In the genomic region with DNA sequence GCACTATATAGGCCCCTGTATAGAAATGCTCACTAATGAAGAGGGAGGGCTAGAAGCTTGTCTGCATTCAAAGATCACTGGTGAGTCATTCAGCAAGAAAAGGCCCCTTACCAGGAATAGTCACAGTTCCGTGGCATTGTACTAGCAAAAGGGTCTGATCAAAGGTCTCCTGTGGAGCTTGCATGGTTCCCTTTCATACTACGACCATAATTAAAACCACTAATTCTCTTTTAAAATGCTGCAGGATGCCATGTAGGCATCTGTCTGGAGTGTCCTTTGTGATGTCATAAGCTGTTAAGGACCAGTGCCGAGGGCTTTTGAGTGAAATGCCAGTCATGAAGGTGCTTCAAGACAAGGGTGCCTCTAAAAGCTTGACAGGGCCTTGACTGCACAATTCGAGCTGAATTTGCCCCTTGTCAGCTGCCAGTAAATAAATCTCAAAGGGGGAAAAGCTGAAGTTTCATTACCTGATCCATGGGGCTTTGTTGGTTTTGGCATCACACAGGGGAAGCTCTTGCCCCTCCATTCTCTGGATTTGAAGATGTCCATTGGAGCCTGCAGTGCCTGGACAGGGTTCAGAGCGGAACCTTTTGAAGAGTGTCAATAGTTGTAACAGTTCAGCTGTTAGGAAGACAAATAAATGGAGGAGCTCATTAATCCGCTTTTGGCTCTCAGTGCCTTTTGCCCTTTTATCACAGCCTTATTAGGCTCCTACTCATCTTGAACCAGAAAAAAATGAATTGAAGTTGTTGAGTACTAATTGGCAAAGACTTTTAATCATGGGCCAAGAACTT, we compare ENCODE assay signal across 16 cellular contexts.
DNase-seq lines count a peak whose midpoint lies in the region; ATAC-seq and TF ChIP-seq lines count a peak whose summit lies in the region.
"Had no signal": no experiment of that assay in that cellular context is flagged by ENCODE, and none has a peak within 500 bp of the region (broad histone marks: within the 10 kb centered on the region; RNA-seq: fewer than 3 reads in every experiment).

No MANE protein-coding gene starts in this region.

- no peak overlapping the region for H2AK5ac ChIP-seq in mesendoderm (ENCODE audit: low read length)

- H3K56ac ChIP-seq in mesendoderm (ENCODE audit: low read length) = no peak overlapping the region

- TSS peak; percentile 4 for BruUV-seq in PC-3 (replicated peaks; lab: Mats Ljungman, UMichigan)

- in situ Hi-C loops in HAP-1 (cut with MboI; ENCODE audit: low sequenced_read_pairs) = no loop called here

- peak; percentile 32 to 66 for DNase-seq in HAP-1 (ENCODE audit: low spot score in 2 of 2)
- peak; percentile 96 for DNase-seq in NCI-H2029 (lab: John Stamatoyannopoulos, UW)
- no peak for DNase-seq in PC-3
- peak; percentile 42 for DNase-seq in mesendoderm
- DNase-seq in HPDE6-E6E7 (ENCODE audit: extremely low spot score) = no peak
- no peak for DNase-seq in effector memory CD8-positive, alpha-beta T cell
- DNase-seq: HCEC 1CT, MG63, NCI-H524 had no signal

- H3K36me3 ChIP-seq in HAP-1 (replicated peaks) = no peaks in the 10 kb centered on the region
- no peaks in the 10 kb centered on the region for H3K36me3 ChIP-seq in PC-3 (ENCODE audit: low read depth, low read length)
- H3K36me3 ChIP-seq in mesendoderm (ENCODE audit: control insufficient read depth, insufficient read depth, low read length) = no peaks in the 10 kb centered on the region
- H3K36me3 ChIP-seq: MG63 had no signal

- H3K9me2 ChIP-seq in PC-3 (replicated peaks; ENCODE audit: low read length) = no peaks in the 10 kb centered on the region

- H3K36me3 Mint-ChIP-seq in effector memory CD8-positive, alpha-beta T cell (ENCODE audit: insufficient read depth) = peaks cover 7% of the 10 kb centered on the region

- H3K27me3 ChIP-seq in HAP-1 (ENCODE audit: low read depth) (no peaks in the 10 kb centered on the region), PC-3 (ENCODE audit: low read length) (no peaks in the 10 kb centered on the region), mesendoderm (ENCODE audit: insufficient read depth, low read length, poor library complexity) (no peaks in the 10 kb centered on the region)
- H3K27me3 ChIP-seq: hepatocyte, MG63 had no signal

- H3K4me1 ChIP-seq in HAP-1 = peaks cover 14% of the 10 kb centered on the region
- H3K4me1 ChIP-seq in PC-3 (ENCODE audit: insufficient read depth, low read length) = no peaks in the 10 kb centered on the region
- H3K4me1 ChIP-seq in mesendoderm (ENCODE audit: control insufficient read depth, low read depth, low read length) = no peaks in the 10 kb centered on the region
- H3K4me1 ChIP-seq: parathyroid adenoma had no signal

- no peak overlapping the region for H2BK15ac ChIP-seq in mesendoderm (replicated peaks; ENCODE audit: low read depth)

- H3K9ac ChIP-seq in PC-3 (ENCODE audit: low read length) = no peak overlapping the region
- H3K9ac ChIP-seq in mesendoderm (ENCODE audit: low read length) = no peak overlapping the region
- H3K9ac ChIP-seq: parathyroid adenoma had no signal

- no peak overlapping the region for H3K23ac ChIP-seq in mesendoderm (ENCODE audit: low read length)

- no peak overlapping the region for H2BK120ac ChIP-seq in mesendoderm (ENCODE audit: low read depth, low read length)

- H2BK5ac ChIP-seq in mesendoderm (ENCODE audit: low read length) = no peak overlapping the region

- H3K9me3 ChIP-seq in HAP-1 = no peaks in the 10 kb centered on the region
- H3K9me3 ChIP-seq in PC-3 (ENCODE audit: low read length) = no peaks in the 10 kb centered on the region
- H3K9me3 ChIP-seq: MG63 had no signal

- H3K4me3 Mint-ChIP-seq in effector memory CD8-positive, alpha-beta T cell = no peak overlapping the region
- H3K4me3 Mint-ChIP-seq: B cell had no signal

- WGBS in mesendoderm (ENCODE audit: extremely low coverage, insufficient coverage, low lambda C conversion rate) = no CpG with 5 or more reads among the region's 6 CpGs

- POLR2A ChIA-PET in PC-3 (lab: Charles Lee; ENCODE audit: unreplicated experiment) = no interaction called here

- no peak overlapping the region for H3K4ac ChIP-seq in mesendoderm (ENCODE audit: low read depth, low read length)

- H3K79me2 ChIP-seq in PC-3 (ENCODE audit: low read length) = no peaks in the 10 kb centered on the region
- no peaks in the 10 kb centered on the region for H3K79me2 ChIP-seq in mesendoderm (ENCODE audit: control insufficient read depth, insufficient read depth, low read length)
- H3K79me2 ChIP-seq: hepatocyte, parathyroid adenoma had no signal

- ATAC-seq in PC-3 = no peak
- ATAC-seq in HG03571 (IDR thresholded peaks at IDR 0.05; ENCODE audit: unreplicated experiment) = no peak
- no peak for ATAC-seq in effector memory CD8-positive, alpha-beta T cell (replicated peaks)
- ATAC-seq: HepG2 had no signal

- no peak overlapping the region for H4K5ac ChIP-seq in mesendoderm (ENCODE audit: low read length)

- H3K4me3 ChIP-seq in HAP-1 (no peak overlapping the region), PC-3 (ENCODE audit: low read length) (no peak overlapping the region), mesendoderm (ENCODE audit: low read length) (no peak overlapping the region)
- H3K4me3 ChIP-seq: hepatocyte, MG63, skin epidermis had no signal

- CTCF ChIA-PET in PC-3 (lab: Charles Lee) = no interaction called here

- H2AFZ ChIP-seq in PC-3 (ENCODE audit: low read length) = no peak overlapping the region
- H2AFZ ChIP-seq: hepatocyte, parathyroid adenoma had no signal

- no peaks in the 10 kb centered on the region for H3K27me3 Mint-ChIP-seq in effector memory CD8-positive, alpha-beta T cell
- H3K27me3 Mint-ChIP-seq: B cell had no signal

- H3K18ac ChIP-seq in mesendoderm (ENCODE audit: low read length) = no peak overlapping the region

- intact Hi-C loops in PC-3 (cut with micrococcal nuclease) = no loop called here

- H3K4me1 Mint-ChIP-seq in effector memory CD8-positive, alpha-beta T cell (ENCODE audit: low read depth in 2 of 2) = no peaks in the 10 kb centered on the region
- H3K4me1 Mint-ChIP-seq: B cell had no signal

- no peaks in the 10 kb centered on the region for H3K79me1 ChIP-seq in mesendoderm (ENCODE audit: low read length)

- H3K4me2 ChIP-seq in PC-3 (ENCODE audit: low read length) = no peak overlapping the region
- H3K4me2 ChIP-seq in mesendoderm (ENCODE audit: low read length) = no peak overlapping the region
- H3K4me2 ChIP-seq: hepatocyte had no signal

- H4K20me1 ChIP-seq in PC-3 (ENCODE audit: low read length) = no peaks in the 10 kb centered on the region

- H3K9me3 Mint-ChIP-seq in effector memory CD8-positive, alpha-beta T cell = no peaks in the 10 kb centered on the region

- no peaks in the 10 kb centered on the region for H3F3A ChIP-seq in PC-3 (ENCODE audit: low read length, unreplicated experiment)

- H3K27ac ChIP-seq in PC-3 (ENCODE audit: low read length) (no peak overlapping the region), mesendoderm (ENCODE audit: low read depth, low read length) (peak overlapping the region; percentile 25)
- H3K27ac ChIP-seq: hepatocyte, parathyroid adenoma, skin epidermis, VCaP had no signal

- no peak for TF ChIP-seq CTCF in PC-3 (conservative IDR thresholded peaks at IDR 0.05; ENCODE audit: low read depth, low read length)

- no peak overlapping the region for H3K27ac Mint-ChIP-seq in effector memory CD8-positive, alpha-beta T cell
- H3K27ac Mint-ChIP-seq: B cell had no signal

- no peak overlapping the region for H4K8ac ChIP-seq in mesendoderm (ENCODE audit: low read depth, low read length)

Comparison
In these comparisons a context has a peak if more than half of its experiments do, and no peak if none do; other contexts are left out.
1. DNase-seq: peak in HAP-1 (2 of 2), NCI-H2029 (single experiment) and mesendoderm (single experiment); none in PC-3 (single experiment), HPDE6-E6E7 (single experiment) and effector memory CD8-positive, alpha-beta T cell (0 of 3).